ENCODE assay signal across 1 cellular context in the genomic region with DNA sequence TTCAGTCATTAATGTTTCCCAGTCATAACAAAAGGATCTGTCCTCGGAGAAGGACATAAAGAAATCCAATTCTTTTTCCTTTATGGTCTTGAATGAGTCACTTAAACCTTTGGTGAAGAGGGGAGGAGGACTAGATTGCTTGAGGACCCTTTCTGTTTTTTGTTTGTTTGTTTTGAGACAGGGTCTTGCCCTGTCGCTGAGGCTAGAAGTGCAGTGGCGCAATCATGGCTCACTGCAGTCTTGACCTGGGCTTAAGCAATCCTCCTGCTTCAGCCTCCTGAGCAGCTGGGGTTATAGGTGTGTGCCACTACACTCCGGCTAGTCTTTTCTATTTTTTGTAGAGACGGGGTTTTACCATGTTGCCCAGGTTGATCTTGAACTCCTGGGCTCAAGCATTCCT.
TF ChIP-seq lines count a peak whose summit lies in the region.

No MANE protein-coding gene starts in this region.

TF ChIP-seq in IMR-90, 13 proteins besides CTCF, POLR2A, EP300 and RAD21:
- TF ChIP-seq, protein P1, sequence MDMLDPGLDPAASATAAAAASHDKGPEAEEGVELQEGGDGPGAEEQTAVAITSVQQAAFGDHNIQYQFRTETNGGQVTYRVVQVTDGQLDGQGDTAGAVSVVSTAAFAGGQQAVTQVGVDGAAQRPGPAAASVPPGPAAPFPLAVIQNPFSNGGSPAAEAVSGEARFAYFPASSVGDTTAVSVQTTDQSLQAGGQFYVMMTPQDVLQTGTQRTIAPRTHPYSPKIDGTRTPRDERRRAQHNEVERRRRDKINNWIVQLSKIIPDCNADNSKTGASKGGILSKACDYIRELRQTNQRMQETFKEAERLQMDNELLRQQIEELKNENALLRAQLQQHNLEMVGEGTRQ (IDR thresholded peaks at IDR 0.05; ENCODE audit: low read depth, low read length): no peak
- TF ChIP-seq, protein P2, sequence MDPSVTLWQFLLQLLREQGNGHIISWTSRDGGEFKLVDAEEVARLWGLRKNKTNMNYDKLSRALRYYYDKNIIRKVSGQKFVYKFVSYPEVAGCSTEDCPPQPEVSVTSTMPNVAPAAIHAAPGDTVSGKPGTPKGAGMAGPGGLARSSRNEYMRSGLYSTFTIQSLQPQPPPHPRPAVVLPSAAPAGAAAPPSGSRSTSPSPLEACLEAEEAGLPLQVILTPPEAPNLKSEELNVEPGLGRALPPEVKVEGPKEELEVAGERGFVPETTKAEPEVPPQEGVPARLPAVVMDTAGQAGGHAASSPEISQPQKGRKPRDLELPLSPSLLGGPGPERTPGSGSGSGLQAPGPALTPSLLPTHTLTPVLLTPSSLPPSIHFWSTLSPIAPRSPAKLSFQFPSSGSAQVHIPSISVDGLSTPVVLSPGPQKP (IDR thresholded peaks at IDR 0.05; ENCODE audit: borderline replicate concordance, low read depth, low read length): no peak
- 0 out of 2 replicates have a peak, but pooled peaks have one; percentile 38 for TF ChIP-seq CEBPB (IDR thresholded peaks at IDR 0.05; ENCODE audit: low read depth, low read length)
